Comparison of ENCODE assay signal across 1 cellular context in genomic region chr6:311679-312220, GRCh38.
A peak's percentile ranks its signal among the peaks of the same experiment; 100 is the strongest.
TF ChIP-seq lines count a peak whose summit lies in the region.

No MANE protein-coding gene starts in this region.

TF ChIP-seq in K562, 482 proteins besides CTCF, POLR2A, EP300 and RAD21 (continued from another document and continues in another):
- TF ChIP-seq NCOR1 (IDR thresholded peaks at IDR 0.05) = no peak
- TF ChIP-seq XRCC4 (IDR thresholded peaks at IDR 0.05; ENCODE audit: extremely low read depth, insufficient read depth, insufficient read length) = no peak
- no peak for TF ChIP-seq PYGO2 (tag; IDR thresholded peaks at IDR 0.05)
- no peak for TF ChIP-seq RBM22 (IDR thresholded peaks at IDR 0.05; ENCODE audit: low read depth, low read length, poor library complexity, severe bottlenecking)
- TF ChIP-seq CBFA2T2 (conservative IDR thresholded peaks at IDR 0.05) = no peak
- no peak for TF ChIP-seq ZNF609 (CRISPR knock-in tag; IDR thresholded peaks at IDR 0.05; ENCODE audit: borderline replicate concordance)
- TF ChIP-seq ERF (CRISPR knock-in tag; IDR thresholded peaks at IDR 0.05) = no peak
- TF ChIP-seq CEBPB (tag; IDR thresholded peaks at IDR 0.05) = peak; percentile 86
- no peak for TF ChIP-seq HLTF (IDR thresholded peaks at IDR 0.05)
- TF ChIP-seq ZNF408 (CRISPR knock-in tag; IDR thresholded peaks at IDR 0.05; ENCODE audit: low read depth) = no peak
- TF ChIP-seq ZNF79 (CRISPR knock-in tag; IDR thresholded peaks at IDR 0.05; ENCODE audit: low read depth) = no peak
- no peak for TF ChIP-seq NFATC3 (IDR thresholded peaks at IDR 0.05)
- no peak for TF ChIP-seq NCOA1 (IDR thresholded peaks at IDR 0.05; ENCODE audit: low read depth)
- no peak for TF ChIP-seq XRCC5 (IDR thresholded peaks at IDR 0.05; ENCODE audit: low read depth, low read length)
- TF ChIP-seq ETV1 (tag; conservative IDR thresholded peaks at IDR 0.05; ENCODE audit: low read depth) = no peak
- no peak for TF ChIP-seq ZNF592 (IDR thresholded peaks at IDR 0.05)
- no peak for TF ChIP-seq CREB3 (tag; conservative IDR thresholded peaks at IDR 0.05; ENCODE audit: low read depth)
- TF ChIP-seq POLR3G (IDR thresholded peaks at IDR 0.05; ENCODE audit: extremely low read depth, insufficient read length, insufficient replicate concordance) = no peak
- TF ChIP-seq ZNF431 (CRISPR knock-in tag; IDR thresholded peaks at IDR 0.05) = no peak
- no peak for TF ChIP-seq SNIP1 (IDR thresholded peaks at IDR 0.05; ENCODE audit: low read depth)
- TF ChIP-seq ZNF589 (CRISPR knock-in tag; IDR thresholded peaks at IDR 0.05; ENCODE audit: low read depth) = no peak
- no peak for TF ChIP-seq ZNF778 (CRISPR knock-in tag; IDR thresholded peaks at IDR 0.05)
- no peak for TF ChIP-seq TGIF2 (CRISPR knock-in tag; IDR thresholded peaks at IDR 0.05)
- 0 out of 2 replicates have a peak, but pooled peaks have one; percentile 56 for TF ChIP-seq ATF6 (CRISPR knock-in tag; IDR thresholded peaks at IDR 0.05)
- TF ChIP-seq BRF1 (IDR thresholded peaks at IDR 0.05; ENCODE audit: borderline replicate concordance, extremely low read depth, insufficient read length) = no peak
- no peak for TF ChIP-seq ARID3B (CRISPR knock-in tag; IDR thresholded peaks at IDR 0.05; ENCODE audit: borderline replicate concordance)
- no peak for TF ChIP-seq MBD2 (IDR thresholded peaks at IDR 0.05; ENCODE audit: borderline replicate concordance, low read depth)
- no peak for TF ChIP-seq MTA3 (IDR thresholded peaks at IDR 0.05; ENCODE audit: borderline replicate concordance)
- TF ChIP-seq CAMTA2 (CRISPR knock-in tag; conservative IDR thresholded peaks at IDR 0.05) = no peak
- TF ChIP-seq MLLT1 (IDR thresholded peaks at IDR 0.05) = 0 out of 4 replicates have a peak, but pooled peaks of 1 of the 2 experiments have one; percentile 1
- peak; percentile 80 for TF ChIP-seq EGR1 (conservative IDR thresholded peaks at IDR 0.05)
- no peak for TF ChIP-seq ZNF232 (CRISPR knock-in tag; IDR thresholded peaks at IDR 0.05)
- TF ChIP-seq MAFF (IDR thresholded peaks at IDR 0.05; ENCODE audit: low read length) = peak; percentile 56; the same call in 1 of the 2 replicates
- TF ChIP-seq SAFB (IDR thresholded peaks at IDR 0.05; ENCODE audit: borderline replicate concordance, low read depth, low read length) = no peak
- TF ChIP-seq KDM4B (IDR thresholded peaks at IDR 0.05; ENCODE audit: borderline replicate concordance in 2 of 2, low read depth in 1 of 2) = no peak
- no peak for TF ChIP-seq IRF9 (tag; IDR thresholded peaks at IDR 0.05)
- no peak for TF ChIP-seq KAT2B (IDR thresholded peaks at IDR 0.05; ENCODE audit: low read depth, low read length)
- TF ChIP-seq FOSL1 (tag; conservative IDR thresholded peaks at IDR 0.05) = peak; percentile 28; the same call in 1 of the 2 replicates
- TF ChIP-seq ZNF316 (IDR thresholded peaks at IDR 0.05) = peak; percentile 75
- TF ChIP-seq ETS1 (conservative IDR thresholded peaks at IDR 0.05; ENCODE audit: control insufficient read depth, low read depth, low read length) = no peak
- no peak for TF ChIP-seq NCOA4 (IDR thresholded peaks at IDR 0.05; ENCODE audit: partially characterized antibody)
- TF ChIP-seq HES1 (IDR thresholded peaks at IDR 0.05; ENCODE audit: low read depth) = no peak
- TF ChIP-seq TBL1XR1 (IDR thresholded peaks at IDR 0.05; ENCODE audit: low read length in 2 of 2) = no peak
- TF ChIP-seq PML (IDR thresholded peaks at IDR 0.05; ENCODE audit: low read length) = no peak
- no peak for TF ChIP-seq ZNF212 (CRISPR knock-in tag; IDR thresholded peaks at IDR 0.05)
- no peak for TF ChIP-seq GTF2A2 (tag; IDR thresholded peaks at IDR 0.05)
- no peak for TF ChIP-seq BMI1 (IDR thresholded peaks at IDR 0.05; ENCODE audit: low read length)
- TF ChIP-seq ZNF449 (CRISPR knock-in tag; IDR thresholded peaks at IDR 0.05) = no peak
- TF ChIP-seq NUFIP1 (IDR thresholded peaks at IDR 0.05; ENCODE audit: partially characterized antibody) = no peak
- TF ChIP-seq TAL1 (IDR thresholded peaks at IDR 0.05) = no peak
